10 cellular contexts compared by ENCODE assay signal in the genomic region with DNA sequence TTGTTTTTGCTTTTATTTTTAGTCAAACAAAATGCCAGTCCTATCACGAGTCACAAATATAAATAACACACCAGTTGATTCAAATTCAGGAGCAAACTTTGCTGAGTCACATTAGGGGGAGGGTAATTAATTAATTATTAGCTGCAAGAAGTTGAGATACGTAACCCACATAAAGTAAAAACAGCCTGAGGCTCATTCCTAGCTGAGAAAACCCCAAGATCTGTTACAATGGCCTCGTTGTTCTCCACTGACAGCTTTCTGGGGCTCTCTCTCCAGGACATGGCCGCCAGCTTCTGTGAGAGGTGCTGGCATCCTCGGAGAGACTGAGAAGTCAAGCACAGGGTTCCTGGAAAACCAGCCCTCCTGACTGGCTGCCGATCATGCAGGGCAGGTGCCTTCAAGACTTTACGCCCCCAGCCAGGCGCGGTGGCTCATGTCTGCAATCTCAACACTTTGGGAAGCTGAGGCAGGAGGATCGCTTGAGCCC. TPM values are rescaled to one million over a fixed set of nuclear protein-coding genes. Genes with fewer than 3 reads are reported as not detected.
DNase-seq lines count a peak whose midpoint lies in the region; ATAC-seq and TF ChIP-seq lines count a peak whose summit lies in the region.
"Had no signal": no experiment of that assay in that cellular context is flagged by ENCODE, and none has a peak within 500 bp of the region (broad histone marks: within the 10 kb centered on the region; RNA-seq: fewer than 3 reads in every experiment).

No MANE protein-coding gene starts in this region.

- H2BK12ac ChIP-seq in mesenchymal stem cell (ENCODE audit: low read length in 2 of 2) = no peak overlapping the region

- peaks cover 29% of the 10 kb centered on the region for H3K4me1 ChIP-seq in mesenchymal stem cell (ENCODE audit: control insufficient read depth, insufficient read depth, low read depth, low read length)
- H3K4me1 ChIP-seq: left lung had no signal

- no peak overlapping the region for H3K4ac ChIP-seq in mesenchymal stem cell (ENCODE audit: low read depth in 1 of 2, low read length in 2 of 2)

- no peak overlapping the region for H2BK120ac ChIP-seq in mesenchymal stem cell (ENCODE audit: low read depth, low read length)

- peaks cover 14% of the 10 kb centered on the region for H3K79me1 ChIP-seq in mesenchymal stem cell (replicated peaks; ENCODE audit: low read length, poor library complexity, severe bottlenecking)

- H3K4me2 ChIP-seq in mesenchymal stem cell (ENCODE audit: low read length, poor library complexity, severe bottlenecking) = peak overlapping the region; percentile 27

- WGBS in mesenchymal stem cell = 88% methylated on average over 9 of the region's 10 CpGs

- no peaks in the 10 kb centered on the region for H3K9me3 ChIP-seq in mesenchymal stem cell (ENCODE audit: control insufficient read depth, low read length)
- H3K9me3 ChIP-seq: left lung had no signal

- no peak overlapping the region for H2AK5ac ChIP-seq in mesenchymal stem cell (ENCODE audit: low read length, severe bottlenecking)

- H2BK15ac ChIP-seq in mesenchymal stem cell (ENCODE audit: low read depth, poor library complexity, severe bottlenecking) = no peak overlapping the region

- ATAC-seq in GM19455 (IDR thresholded peaks at IDR 0.05; ENCODE audit: unreplicated experiment) (no peak), HG03571 (IDR thresholded peaks at IDR 0.05; ENCODE audit: unreplicated experiment) (no peak)
- ATAC-seq in stimulated activated naive CD8-positive, alpha-beta T cell treated with anti-CD3 and anti-CD28 coated beads, Interleukin-15, Interleukin-2, amounts not matched to agents 100 U/mL and 50 U/mL, for 24 hours = no peak
- ATAC-seq: activated CD8-positive, alpha-beta T cell treated with anti-CD3 and anti-CD28 coated beads, Interleukin-2, amount 10 ng/mL, durations not matched to agents 7 days and 5 days; left lung; stimulated activated naive CD8-positive, alpha-beta T cell treated with anti-CD3 and anti-CD28 coated beads, Interleukin-15, amount 100 ng/mL, for 72 hours had no signal

- H2BK5ac ChIP-seq in mesenchymal stem cell (ENCODE audit: low read depth, low read length, poor library complexity, severe bottlenecking) = peak overlapping the region; percentile 33

- H3K18ac ChIP-seq in mesenchymal stem cell (ENCODE audit: low read depth in 1 of 2, low read length in 2 of 2) = no peak overlapping the region

- H2AFZ ChIP-seq in mesenchymal stem cell (ENCODE audit: low read depth, low read length) = no peak overlapping the region

- H3K27ac ChIP-seq in dorsolateral prefrontal cortex = peak overlapping the region; percentile 60 to 98 (median 94)
- peak overlapping the region; percentile 94 for H3K27ac ChIP-seq in mesenchymal stem cell (ENCODE audit: low read length, poor library complexity, severe bottlenecking)
- H3K27ac ChIP-seq in substantia nigra (ENCODE audit: low read depth, low read length, poor library complexity, severe bottlenecking) = peak overlapping the region; percentile 96
- H3K27ac ChIP-seq: left lung had no signal

- no peak overlapping the region for H3K23ac ChIP-seq in mesenchymal stem cell (ENCODE audit: low read length in 2 of 2)

- H4K91ac ChIP-seq in mesenchymal stem cell (ENCODE audit: low read length) = no peak overlapping the region

- H3K9ac ChIP-seq in mesenchymal stem cell (ENCODE audit: low read length) = no peak overlapping the region

- no peaks in the 10 kb centered on the region for H3K27me3 ChIP-seq in dorsolateral prefrontal cortex
- no peaks in the 10 kb centered on the region for H3K27me3 ChIP-seq in mesenchymal stem cell (ENCODE audit: control insufficient read depth in 1 of 2, insufficient read depth in 1 of 2, low read length in 2 of 2)
- H3K27me3 ChIP-seq: left lung had no signal

- intact Hi-C loops in dorsolateral prefrontal cortex (cut with DNase I) = no loop called here

- H3K36me3 ChIP-seq in mesenchymal stem cell (ENCODE audit: control insufficient read depth in 1 of 2, insufficient read depth in 2 of 2, low read depth in 1 of 2, low read length in 2 of 2) = peaks cover 0 to 27% of the 10 kb centered on the region in 2 experiments
- H3K36me3 ChIP-seq: left lung had no signal

- H3K4me3 ChIP-seq in dorsolateral prefrontal cortex (peak overlapping the region in 20 of 59 donors; percentile 1 to 37 (median 18)), mesenchymal stem cell (ENCODE audit: insufficient read depth in 1 of 2, low read depth in 1 of 2, low read length in 2 of 2) (no peak overlapping the region)
- H3K4me3 ChIP-seq: left lung had no signal

- no peak overlapping the region for H4K8ac ChIP-seq in mesenchymal stem cell (ENCODE audit: low read length)

- DNase-seq in RPMI7951 (ENCODE audit: low read depth) = peak; percentile 14
- peak in 2 of 10 donors; percentile 51 for DNase-seq in dorsolateral prefrontal cortex
- DNase-seq in mesenchymal stem cell = no peak
- peak in 30 of 49 donors; percentile 18 to 69 (median 43) for DNase-seq in substantia nigra (lab: John Stamatoyannopoulos, UW)
- DNase-seq in stimulated activated naive CD8-positive, alpha-beta T cell treated with anti-CD3 and anti-CD28 coated beads, Interleukin-15, Interleukin-2, amounts not matched to agents 100 U/mL and 50 U/mL, for 24 hours = no peak
- DNase-seq: activated CD8-positive, alpha-beta T cell treated with anti-CD3 and anti-CD28 coated beads, Interleukin-2, amount 10 ng/mL, durations not matched to agents 7 days and 5 days; left lung; stimulated activated naive CD8-positive, alpha-beta T cell treated with anti-CD3 and anti-CD28 coated beads, Interleukin-15, amount 100 ng/mL, for 72 hours had no signal

- TF ChIP-seq CTCF in dorsolateral prefrontal cortex (IDR thresholded peaks at IDR 0.05 in 54 of 56, conservative IDR thresholded peaks at IDR 0.05 in 2 of 56; ENCODE audit: low read depth in 1 of 56, partially characterized antibody in 56 of 56) = peak in 1 of 56 donors; percentile 9

- H3K14ac ChIP-seq in mesenchymal stem cell (ENCODE audit: low read length in 2 of 2) = no peak overlapping the region

RNA-seq across cellular contexts. Expression of a gene that starts 11.1 kb away (rescaled TPM):
- 3.2 and 7.3 TPM in 2 replicates for total RNA-seq in RPMI7951 (2014; rRNA removed; shearing (Covaris generic))
- 100 to 1,000 TPM in 68 of 120 experiments, 10 to 100 TPM in 52; 61.9 to 320 (median 103) TPM for total RNA-seq in dorsolateral prefrontal cortex
- polyA plus RNA-seq in mesenchymal stem cell (2013, experiment 1 of 2) = 8.5 TPM
- polyA plus RNA-seq in mesenchymal stem cell (2013, experiment 2 of 2) = 7.7 TPM

RNA-seq across cellular contexts. Expression of a gene that starts 29.1 kb away (rescaled TPM):
- 21.5 and 22.0 TPM in 2 replicates for total RNA-seq in RPMI7951 (2014; rRNA removed; shearing (Covaris generic))
- 10 to 100 TPM; 32.3 to 70.7 (median 49.0) TPM for total RNA-seq in dorsolateral prefrontal cortex
- polyA plus RNA-seq in mesenchymal stem cell (2013, experiment 1 of 2) = 13.0 TPM
- 12.8 TPM for polyA plus RNA-seq in mesenchymal stem cell (2013, experiment 2 of 2)

RNA-seq across cellular contexts. Expression of a gene that starts 39.2 kb away (rescaled TPM):
- total RNA-seq in RPMI7951 (2014; rRNA removed; shearing (Covaris generic)) = 59.1 and 62.5 TPM in 2 replicates
- 100 to 1,000 TPM in 7 of 120 experiments, 10 to 100 TPM in 113; 61.0 to 110 (median 83.4) TPM for total RNA-seq in dorsolateral prefrontal cortex
- polyA plus RNA-seq in mesenchymal stem cell (2013, experiment 1 of 2) = 65.7 TPM
- 65.3 TPM for polyA plus RNA-seq in mesenchymal stem cell (2013, experiment 2 of 2)

RNA-seq across cellular contexts. Expression of a gene that starts 48.0 kb away (rescaled TPM):
- total RNA-seq in RPMI7951 (2014; rRNA removed; shearing (Covaris generic)) = 0.68 TPM in 1 of 2 replicates, not detected in the other
- total RNA-seq in dorsolateral prefrontal cortex = 100 to 1,000 TPM in 107 of 120 experiments, 10 to 100 TPM in 13; 62.5 to 210 (median 123) TPM
- polyA plus RNA-seq in mesenchymal stem cell (2013, experiment 1 of 2) = 5.0 TPM
- polyA plus RNA-seq in mesenchymal stem cell (2013, experiment 2 of 2) = 5.7 TPM

Comparison
In these comparisons a context has a peak if more than half of its experiments do, and no peak if none do; other contexts are left out.
1. DNase-seq: peak in RPMI7951 (single experiment) and substantia nigra (30 of 49); none in mesenchymal stem cell (single experiment) and stimulated activated naive CD8-positive, alpha-beta T cell treated with anti-CD3 and anti-CD28 coated beads, Interleukin-15, Interleukin-2, amounts not matched to agents 100 U/mL and 50 U/mL, for 24 hours (single experiment).
2. Peak in every context shown above with its lines, with median percentiles within 50 percentile points of each other: H3K27ac ChIP-seq.